ENCODE assay signal across 25 cellular contexts in the genomic region with DNA sequence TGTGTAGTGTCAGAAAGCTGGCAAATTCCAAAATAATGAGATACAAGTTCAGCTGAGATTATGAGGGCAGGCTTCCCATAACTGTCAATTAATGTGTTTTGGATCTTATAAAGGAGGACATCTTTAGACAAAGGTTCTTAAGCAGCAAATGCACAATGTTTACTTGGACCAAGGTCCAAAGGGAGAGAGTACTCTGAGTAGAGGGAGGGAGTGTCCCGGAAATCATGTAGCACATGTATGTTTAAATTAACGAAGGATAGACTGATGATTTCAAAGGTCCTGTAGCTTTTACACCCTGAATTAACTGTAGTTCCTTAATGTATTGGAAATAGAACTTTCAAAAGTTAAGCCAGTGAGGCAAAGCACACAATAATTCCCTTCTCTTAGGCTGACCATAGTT.
DNase-seq lines count a peak whose midpoint lies in the region; ATAC-seq, FAIRE-seq and TF ChIP-seq lines count a peak whose summit lies in the region.
"Had no signal": no experiment of that assay in that cellular context is flagged by ENCODE, and none has a peak within 500 bp of the region (broad histone marks: within the 10 kb centered on the region; RNA-seq: fewer than 3 reads in every experiment).

No MANE protein-coding gene starts in this region.

- intact Hi-C loops in mucosa of descending colon (cut with DNase I, micrococcal nuclease) = no loop called here
- intact Hi-C loops in pancreas (cut with DNase I) = no loop called here

- no peaks in the 10 kb centered on the region for H3K9me3 Mint-ChIP-seq in GM23338
- H3K9me3 Mint-ChIP-seq: CD4-positive, alpha-beta T cell; CD8-positive, alpha-beta memory T cell; H9 had no signal

- ATAC-seq in GM23338 (no peak), mucosa of descending colon (peak; percentile 97), pancreas (no peak), HG03175 (IDR thresholded peaks at IDR 0.05; ENCODE audit: unreplicated experiment) (no peak), HG03025 (IDR thresholded peaks at IDR 0.05; ENCODE audit: low FRiP score, unreplicated experiment) (no peak)
- ATAC-seq: GM12878, HCT116 had no signal

- H3K27ac ChIP-seq in GM23338 (ENCODE audit: low read depth) (no peak overlapping the region), hepatocyte (peak overlapping the region; percentile 28), pancreas (no peak overlapping the region)
- H3K27ac ChIP-seq: 22Rv1, BLaER1, GM23248 had no signal

- H3K4me2 ChIP-seq in GM23338 = no peak overlapping the region
- H3K4me2 ChIP-seq in hepatocyte = peak overlapping the region; percentile 9
- H3K4me2 ChIP-seq: BLaER1 had no signal

- H4K20me1 ChIP-seq in GM23338 (replicated peaks; ENCODE audit: insufficient read depth) (no peaks in the 10 kb centered on the region), hepatocyte (ENCODE audit: insufficient read depth, poor library complexity, severe bottlenecking) (no peaks in the 10 kb centered on the region)
- H4K20me1 ChIP-seq: BLaER1 had no signal

- H3K9me2 ChIP-seq in GM23338 (ENCODE audit: insufficient read depth) = no peaks in the 10 kb centered on the region
- H3K9me2 ChIP-seq in hepatocyte (replicated peaks; ENCODE audit: insufficient read depth) = no peaks in the 10 kb centered on the region

- no peak overlapping the region for H3K4me3 Mint-ChIP-seq in GM23338
- H3K4me3 Mint-ChIP-seq: B cell; CD14-positive monocyte; CD4-positive, alpha-beta T cell; CD8-positive, alpha-beta memory T cell; H9 had no signal

- WGBS in hepatocyte (ENCODE audit: low lambda C conversion rate, missing lambda C conversion rate) = 68% methylated on average over 2 of the region's 2 CpGs
- 92 to 95% methylated on average over 2 of the region's 2 CpGs for WGBS in pancreas, 2 donors

- peaks cover 6% of the 10 kb centered on the region for H3K4me1 Mint-ChIP-seq in GM23338
- H3K4me1 Mint-ChIP-seq: B cell; CD8-positive, alpha-beta memory T cell had no signal

- TF ChIP-seq CTCF in GM23338 (conservative IDR thresholded peaks at IDR 0.05; ENCODE audit: low read depth in 2 of 2) (no peak), hepatocyte (IDR thresholded peaks at IDR 0.05; ENCODE audit: poor library complexity) (no peak), mucosa of descending colon (IDR thresholded peaks at IDR 0.05) (no peak), pancreas (IDR thresholded peaks at IDR 0.05) (no peak)

- no peaks in the 10 kb centered on the region; the same call in 1 of the 2 replicates for H3K4me1 ChIP-seq in GM23338 (ENCODE audit: insufficient read depth)
- H3K4me1 ChIP-seq in hepatocyte (ENCODE audit: insufficient read depth) = peaks cover 21% of the 10 kb centered on the region
- H3K4me1 ChIP-seq in mucosa of descending colon (ENCODE audit: low read depth) = peaks cover 7% of the 10 kb centered on the region
- no peaks in the 10 kb centered on the region for H3K4me1 ChIP-seq in pancreas
- H3K4me1 ChIP-seq: BLaER1 had no signal

- peak overlapping the region; percentile 69; the same call in 1 of the 2 replicates for H3K27ac Mint-ChIP-seq in GM23338
- H3K27ac Mint-ChIP-seq: B cell; CD14-positive monocyte; CD4-positive, alpha-beta T cell; CD8-positive, alpha-beta memory T cell; H9 had no signal

- H3K27me3 ChIP-seq in GM23338 (ENCODE audit: insufficient read depth) = no peaks in the 10 kb centered on the region
- no peaks in the 10 kb centered on the region for H3K27me3 ChIP-seq in hepatocyte
- H3K27me3 ChIP-seq in pancreas = no peaks in the 10 kb centered on the region
- H3K27me3 ChIP-seq: BLaER1 had no signal

- no peak overlapping the region for H2AFZ ChIP-seq in GM23338
- H2AFZ ChIP-seq in hepatocyte = no peak overlapping the region
- H2AFZ ChIP-seq: GM23248 had no signal

- no peaks in the 10 kb centered on the region for H3K27me3 Mint-ChIP-seq in GM23338 (ENCODE audit: insufficient read depth, low read depth, poor library complexity)
- H3K27me3 Mint-ChIP-seq: CD4-positive, alpha-beta T cell; CD8-positive, alpha-beta memory T cell had no signal

- H3K9me3 ChIP-seq in hepatocyte (ENCODE audit: low read depth) = no peaks in the 10 kb centered on the region
- H3K9me3 ChIP-seq in mucosa of descending colon = no peaks in the 10 kb centered on the region
- no peaks in the 10 kb centered on the region for H3K9me3 ChIP-seq in pancreas
- H3K9me3 ChIP-seq: BLaER1 had no signal

- no peaks in the 10 kb centered on the region for H3F3A ChIP-seq in GM23338 (replicated peaks; ENCODE audit: low read depth)

- peaks cover 38% of the 10 kb centered on the region for H3K79me2 ChIP-seq in GM23338 (replicated peaks; ENCODE audit: insufficient read depth)
- H3K79me2 ChIP-seq in hepatocyte = peaks cover 84% of the 10 kb centered on the region

- H3K36me3 Mint-ChIP-seq in GM23338 (ENCODE audit: low read depth) = peaks cover 14% of the 10 kb centered on the region

- H3K4me3 ChIP-seq in GM23338 = no peak overlapping the region
- H3K4me3 ChIP-seq in hepatocyte = no peak overlapping the region
- no peak overlapping the region for H3K4me3 ChIP-seq in mucosa of descending colon
- no peak overlapping the region for H3K4me3 ChIP-seq in pancreas
- H3K4me3 ChIP-seq: BLaER1, GM12878, GM23248 had no signal

- DNase-seq in GM23338 (ENCODE audit: low spot score) = no peak
- DNase-seq in hepatocyte (ENCODE audit: low spot score) = peak; percentile 28
- peak in 1 of 3 donors; percentile 59 for DNase-seq in mucosa of descending colon
- DNase-seq in pancreas = no peak
- no peak for DNase-seq in C1 segment of cervical spinal cord (lab: John Stamatoyannopoulos, UW)
- DNase-seq in NCI-H69 (lab: John Stamatoyannopoulos, UW) = no peak
- DNase-seq: CD4-positive, alpha-beta T cell; CD8-positive, alpha-beta memory T cell; DMS 273 treated with DMSO at 0.1 percent for 48 hours; DMS79; EL; GDM1; GM23248; H9 had no signal

- FAIRE-seq in pancreas (lab: Jason Lieb, UNC) = peak; percentile 56
- FAIRE-seq: A204.1, D721Med, GM12878, GM19239 had no signal

- H3K36me3 ChIP-seq in GM23338 (ENCODE audit: insufficient read depth) (no peaks in the 10 kb centered on the region), hepatocyte (replicated peaks; ENCODE audit: insufficient read depth, low read depth) (no peaks in the 10 kb centered on the region), mucosa of descending colon (ENCODE audit: low read depth) (no peaks in the 10 kb centered on the region), pancreas (no peaks in the 10 kb centered on the region)
- H3K36me3 ChIP-seq: BLaER1 had no signal

TF ChIP-seq in GM23338, 12 proteins besides CTCF, POLR2A, EP300 and RAD21:
- no peak for TF ChIP-seq POLR2AphosphoS5 (IDR thresholded peaks at IDR 0.05; ENCODE audit: low read depth)
TF ChIP-seq in GM23338: peak in this region for 0.
